Comparison of ENCODE assay signal across 1 cellular context in genomic region chr18:35376742-35377695, GRCh38.
TF ChIP-seq lines count a peak whose summit lies in the region.

Gene ZNF396, minus strand, starts transcription at chr18:35377337. Its CDS starts 3,045 bp downstream, at chr18:35374292.

TF ChIP-seq in HEK293, 187 proteins besides CTCF, POLR2A, EP300 and RAD21 (continued from another document):
- TF ChIP-seq HIC1 (tag by site-specific recombination; IDR thresholded peaks at IDR 0.05) (no peak), ZNF692 (tag by site-specific recombination; IDR thresholded peaks at IDR 0.05) (peak; percentile 61), GFI1B (tag by site-specific recombination; IDR thresholded peaks at IDR 0.05) (no peak), ZNF518A (tag by site-specific recombination; conservative IDR thresholded peaks at IDR 0.05; ENCODE audit: low read depth) (0 out of 2 replicates have a peak, but pooled peaks have one; percentile 26), ZNF629 (tag by site-specific recombination; IDR thresholded peaks at IDR 0.05) (0 out of 2 replicates have a peak, but pooled peaks have one; percentile 13), ZNF214 (tag by site-specific recombination; IDR thresholded peaks at IDR 0.05; ENCODE audit: borderline replicate concordance) (no peak), ZNF335 (tag by site-specific recombination; conservative IDR thresholded peaks at IDR 0.05) (peak; percentile 82), ZNF623 (tag by site-specific recombination; IDR thresholded peaks at IDR 0.05) (no peak), KLF8 (tag by site-specific recombination; IDR thresholded peaks at IDR 0.05) (peak; percentile 32; the same call in 1 of the 2 replicates), ZNF132 (tag by site-specific recombination; IDR thresholded peaks at IDR 0.05; ENCODE audit: borderline replicate concordance) (no peak), HOXA7 (CRISPR knock-in tag; IDR thresholded peaks at IDR 0.05; ENCODE audit: borderline replicate concordance) (no peak), ZNF580 (tag by site-specific recombination; IDR thresholded peaks at IDR 0.05) (peak; percentile 64), HOXC10 (CRISPR knock-in tag; IDR thresholded peaks at IDR 0.05) (no peak), ZNF514 (tag by site-specific recombination; IDR thresholded peaks at IDR 0.05) (no peak), GLIS2 (tag by site-specific recombination; IDR thresholded peaks at IDR 0.05) (peak; percentile 68), KLF7 (tag by site-specific recombination; IDR thresholded peaks at IDR 0.05; ENCODE audit: borderline replicate concordance) (0 out of 2 replicates have a peak, but pooled peaks have one; percentile 31), KLF9 (tag by site-specific recombination; IDR thresholded peaks at IDR 0.05; ENCODE audit: low read depth) (peak; percentile 59), GLIS1 (tag by site-specific recombination; IDR thresholded peaks at IDR 0.05) (0 out of 2 replicates have a peak, but pooled peaks have one; percentile 25), ZNF843 (tag by site-specific recombination; IDR thresholded peaks at IDR 0.05) (0 out of 2 replicates have a peak, but pooled peaks have one; percentile 33), PRDM10 (tag by site-specific recombination; IDR thresholded peaks at IDR 0.05) (peak; percentile 57), ZBTB17 (tag by site-specific recombination; IDR thresholded peaks at IDR 0.05) (peak; percentile 27; the same call in 1 of the 2 replicates), ZNF341 (tag by site-specific recombination; IDR thresholded peaks at IDR 0.05; ENCODE audit: low read depth) (peak; percentile 66), ZEB2 (tag by site-specific recombination; IDR thresholded peaks at IDR 0.05) (peak; percentile 55; the same call in 1 of the 2 replicates), ZXDB (tag by site-specific recombination; IDR thresholded peaks at IDR 0.05) (peak; percentile 83), ZNF114 (tag by site-specific recombination; IDR thresholded peaks at IDR 0.05) (no peak), ZNF791 (tag by site-specific recombination; IDR thresholded peaks at IDR 0.05) (no peak), ZFP37 (tag by site-specific recombination; IDR thresholded peaks at IDR 0.05) (0 out of 2 replicates have a peak, but pooled peaks have one; percentile 24), PATZ1 (tag by site-specific recombination; IDR thresholded peaks at IDR 0.05) (peak; percentile 64), ZIC2 (tag by site-specific recombination; IDR thresholded peaks at IDR 0.05) (peak; percentile 18; the same call in 1 of the 2 replicates), ZBTB20 (tag by site-specific recombination; IDR thresholded peaks at IDR 0.05) (peak; percentile 50; the same call in 1 of the 2 replicates), ZBTB11 (tag by site-specific recombination; conservative IDR thresholded peaks at IDR 0.05; ENCODE audit: low read depth) (peak; percentile 97), KLF1 (tag by site-specific recombination; IDR thresholded peaks at IDR 0.05) (peak; percentile 59), ZNF76 (tag by site-specific recombination; IDR thresholded peaks at IDR 0.05; ENCODE audit: borderline replicate concordance, low read depth) (peak; percentile 48; the same call in 1 of the 2 replicates), PRDM4 (tag by site-specific recombination; IDR thresholded peaks at IDR 0.05) (0 out of 2 replicates have a peak, but pooled peaks have one; percentile 32), SP3 (tag by site-specific recombination; IDR thresholded peaks at IDR 0.05) (peak; percentile 74)
